1 cellular context compared by ENCODE assay signal in genomic region chr1:173302890-173303829, GRCh38.
TF ChIP-seq lines count a peak whose summit lies in the region.

No MANE protein-coding gene starts in this region.

TF ChIP-seq in K562, 482 proteins besides CTCF, POLR2A, EP300 and RAD21 (continued from another document and continues in another):
- TF ChIP-seq CREB3L1 (IDR thresholded peaks at IDR 0.05; ENCODE audit: borderline replicate concordance, low read depth), result peak; percentile 37; the same call in 1 of the 2 replicates
- no peak; the same call in 1 of the 2 replicates for TF ChIP-seq MYBL2 (IDR thresholded peaks at IDR 0.05; ENCODE audit: low read depth)
- TF ChIP-seq MYBL2 (CRISPR knock-in tag; IDR thresholded peaks at IDR 0.05; ENCODE audit: borderline replicate concordance), result no peak
- no peak for TF ChIP-seq MAFG (tag; conservative IDR thresholded peaks at IDR 0.05)
- TF ChIP-seq ZNF518B (CRISPR knock-in tag; IDR thresholded peaks at IDR 0.05), result no peak
- TF ChIP-seq NFATC3 (IDR thresholded peaks at IDR 0.05), result no peak
- no peak for TF ChIP-seq ZNF398 (CRISPR knock-in tag; IDR thresholded peaks at IDR 0.05)
- no peak for TF ChIP-seq GATAD2B (IDR thresholded peaks at IDR 0.05; ENCODE audit: borderline replicate concordance)
- no peak for TF ChIP-seq POU5F1 (IDR thresholded peaks at IDR 0.05; ENCODE audit: borderline replicate concordance, low read depth, low read length, partially characterized antibody)
- 0 out of 2 replicates have a peak, but pooled peaks have one; percentile 12 for TF ChIP-seq RREB1 (CRISPR knock-in tag; IDR thresholded peaks at IDR 0.05)
- TF ChIP-seq PRMT5 (CRISPR knock-in tag; IDR thresholded peaks at IDR 0.05), result no peak
- TF ChIP-seq ZNF639 (CRISPR knock-in tag; conservative IDR thresholded peaks at IDR 0.05 in 1 of 2, IDR thresholded peaks at IDR 0.05 in 1 of 2), result no peak
- TF ChIP-seq ZNF696 (CRISPR knock-in tag; conservative IDR thresholded peaks at IDR 0.05), result no peak
- peak; percentile 73 for TF ChIP-seq CHAMP1 (IDR thresholded peaks at IDR 0.05)
- no peak for TF ChIP-seq JUN (IDR thresholded peaks at IDR 0.05; ENCODE audit: borderline replicate concordance, low read depth, low read length)
- TF ChIP-seq JUN (CRISPR knock-in tag; IDR thresholded peaks at IDR 0.05; ENCODE audit: borderline replicate concordance), result no peak
- TF ChIP-seq THRA (IDR thresholded peaks at IDR 0.05), result no peak
- no peak for TF ChIP-seq THAP12 (CRISPR knock-in tag; IDR thresholded peaks at IDR 0.05)
- no peak for TF ChIP-seq RBM17 (IDR thresholded peaks at IDR 0.05; ENCODE audit: borderline replicate concordance, low read depth, low read length)
- no peak for TF ChIP-seq PYGO2 (tag; IDR thresholded peaks at IDR 0.05)
- no peak for TF ChIP-seq THRAP3 (IDR thresholded peaks at IDR 0.05; ENCODE audit: borderline replicate concordance)
- TF ChIP-seq ZNF197 (CRISPR knock-in tag; IDR thresholded peaks at IDR 0.05; ENCODE audit: low read depth), result no peak
- TF ChIP-seq ZBTB7A (IDR thresholded peaks at IDR 0.05; ENCODE audit: borderline replicate concordance, control insufficient read depth, low read depth, low read length), result peak; percentile 14; the same call in 1 of the 2 replicates
- peak in 1 of 2 experiments; percentile 77; a peak in 1 of 4 replicates for TF ChIP-seq SRF (CRISPR knock-in tag; IDR thresholded peaks at IDR 0.05)
- peak; percentile 55 for TF ChIP-seq L3MBTL2 (IDR thresholded peaks at IDR 0.05)
- TF ChIP-seq CBX2 (IDR thresholded peaks at IDR 0.05; ENCODE audit: insufficient read depth, low read length, poor library complexity, severe bottlenecking), result no peak
- TF ChIP-seq POLR2AphosphoS2 (IDR thresholded peaks at IDR 0.05; ENCODE audit: low read length), result no peak
- no peak for TF ChIP-seq TRIM28 (IDR thresholded peaks at IDR 0.05)
- no peak for TF ChIP-seq GABPB2 (CRISPR knock-in tag; conservative IDR thresholded peaks at IDR 0.05)
- no peak for TF ChIP-seq POLR2AphosphoS5 (IDR thresholded peaks at IDR 0.05; ENCODE audit: control insufficient read depth, insufficient read depth, low read depth, low read length)
- TF ChIP-seq ZKSCAN3 (CRISPR knock-in tag; IDR thresholded peaks at IDR 0.05), result no peak
- TF ChIP-seq ZNF12 (CRISPR knock-in tag; IDR thresholded peaks at IDR 0.05), result no peak
